In the genomic region with DNA sequence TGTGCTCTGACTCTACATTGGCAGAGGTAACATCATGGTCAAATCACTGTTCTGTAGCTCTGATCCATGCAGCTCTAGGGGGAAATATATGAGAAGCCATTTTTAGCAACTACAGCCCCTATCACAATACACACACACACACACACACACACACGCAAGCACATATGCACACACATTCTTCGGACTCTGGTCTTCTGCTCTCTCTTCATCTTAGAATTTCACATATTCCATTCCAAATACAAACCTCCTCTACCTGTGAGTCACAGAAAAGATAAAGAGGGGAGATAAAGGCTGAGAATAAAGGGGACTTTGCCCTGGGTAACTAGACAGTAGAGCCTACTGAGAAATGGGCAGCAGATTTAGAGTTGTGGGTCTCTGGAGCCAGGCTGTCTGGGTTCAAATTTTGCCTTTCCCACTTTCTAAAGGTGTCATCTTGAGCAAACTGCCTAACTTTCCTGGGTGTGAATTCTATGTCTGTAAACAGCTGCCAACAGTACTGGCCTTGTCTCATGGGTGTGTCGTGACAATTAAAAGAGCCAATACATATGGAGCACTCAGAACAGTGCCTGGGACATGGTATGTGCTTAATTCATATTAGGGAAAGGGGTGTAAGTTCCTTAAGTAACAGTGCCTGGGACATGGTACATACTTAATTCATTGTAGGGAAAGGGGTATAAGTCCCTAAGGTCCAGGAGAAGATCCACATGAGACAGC, we compare ENCODE assay signal across 1 cellular context.
TF ChIP-seq lines count a peak whose summit lies in the region.

No MANE protein-coding gene starts in this region.

TF ChIP-seq in H1, 55 proteins besides CTCF, POLR2A, EP300 and RAD21:
- TF ChIP-seq NANOG (IDR thresholded peaks at IDR 0.05; ENCODE audit: insufficient read depth, low read depth, low read length, poor library complexity, severe bottlenecking) (no peak), MAX (IDR thresholded peaks at IDR 0.05) (no peak), BACH1 (IDR thresholded peaks at IDR 0.05; ENCODE audit: low read length) (no peak), CHD1 (IDR thresholded peaks at IDR 0.05; ENCODE audit: low read depth, low read length) (no peak), CBX8 (IDR thresholded peaks at IDR 0.05; ENCODE audit: borderline replicate concordance, low read depth, low read length) (no peak), GABPA (IDR thresholded peaks at IDR 0.05; ENCODE audit: borderline replicate concordance, insufficient read depth, low read length) (no peak), SP4 (IDR thresholded peaks at IDR 0.05; ENCODE audit: low read length) (no peak), HDAC6 (IDR thresholded peaks at IDR 0.05; ENCODE audit: low read depth, low read length) (no peak), GTF2F1 (IDR thresholded peaks at IDR 0.05; ENCODE audit: borderline replicate concordance, low read depth, low read length) (no peak), TBP (IDR thresholded peaks at IDR 0.05; ENCODE audit: low read depth, low read length) (no peak), ASH2L (IDR thresholded peaks at IDR 0.05; ENCODE audit: low read length) (no peak), BRCA1 (IDR thresholded peaks at IDR 0.05; ENCODE audit: low read depth, low read length) (no peak), EZH2 (IDR thresholded peaks at IDR 0.05; ENCODE audit: low read depth, low read length, severe bottlenecking) (no peak), POLR2AphosphoS5 (IDR thresholded peaks at IDR 0.05; ENCODE audit: low read depth, low read length) (no peak)
- TF ChIP-seq, protein P1, sequence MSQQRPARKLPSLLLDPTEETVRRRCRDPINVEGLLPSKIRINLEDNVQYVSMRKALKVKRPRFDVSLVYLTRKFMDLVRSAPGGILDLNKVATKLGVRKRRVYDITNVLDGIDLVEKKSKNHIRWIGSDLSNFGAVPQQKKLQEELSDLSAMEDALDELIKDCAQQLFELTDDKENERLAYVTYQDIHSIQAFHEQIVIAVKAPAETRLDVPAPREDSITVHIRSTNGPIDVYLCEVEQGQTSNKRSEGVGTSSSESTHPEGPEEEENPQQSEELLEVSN (IDR thresholded peaks at IDR 0.05): no peak
